In the genomic region with DNA sequence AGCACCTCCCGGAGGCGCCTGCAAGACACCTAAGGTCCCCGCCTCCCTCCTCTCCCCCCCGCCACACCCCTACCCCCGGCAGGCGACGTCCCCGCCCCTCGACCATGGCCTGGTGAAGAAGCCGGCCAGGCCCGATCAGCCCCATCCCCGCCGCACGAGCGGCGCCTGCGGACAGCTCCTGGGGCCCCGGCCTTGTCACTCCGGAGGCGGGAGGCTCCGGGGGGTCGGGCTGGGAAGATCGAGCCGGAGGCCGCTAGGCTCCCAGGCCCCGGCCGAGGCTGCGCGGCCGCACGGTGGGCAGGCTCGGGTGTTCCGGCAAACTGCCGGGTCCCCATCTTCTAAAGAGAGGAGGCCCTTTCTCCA, we compare ENCODE assay signal across 8 cellular contexts. TPM values are rescaled to one million over a fixed set of nuclear protein-coding genes. Genes with fewer than 3 reads are reported as not detected.
DNase-seq lines count a peak whose midpoint lies in the region; ATAC-seq and TF ChIP-seq lines count a peak whose summit lies in the region.

No MANE protein-coding gene starts in this region.

- ATAC-seq in right cardiac atrium (peak; percentile 3 to 26), HG03432 (IDR thresholded peaks at IDR 0.05; ENCODE audit: unreplicated experiment) (no peak), HG03139 (IDR thresholded peaks at IDR 0.05; ENCODE audit: unreplicated experiment) (no peak), GM21529 (IDR thresholded peaks at IDR 0.05; ENCODE audit: unreplicated experiment) (no peak)

- TF ChIP-seq CTCF in GM20000 (IDR thresholded peaks at IDR 0.05; ENCODE audit: extremely low read depth, missing control alignments), result no peak
- TF ChIP-seq CTCF in WERI-Rb-1 (IDR thresholded peaks at IDR 0.05; ENCODE audit: low read depth, low read length), result no peak
- TF ChIP-seq CTCF in smooth muscle cell (IDR thresholded peaks at IDR 0.05; ENCODE audit: borderline replicate concordance, insufficient read depth, poor library complexity, severe bottlenecking), result no peak

- H3K36me3 ChIP-seq in WERI-Rb-1 (no peaks in the 10 kb centered on the region), smooth muscle cell (ENCODE audit: low read depth) (no peaks in the 10 kb centered on the region)

- H3K9me3 ChIP-seq in WERI-Rb-1 (ENCODE audit: severe bottlenecking) (no peaks in the 10 kb centered on the region), right cardiac atrium (ENCODE audit: control insufficient read depth, low read length) (no peaks in the 10 kb centered on the region), smooth muscle cell (replicated peaks; ENCODE audit: low read depth) (no peaks in the 10 kb centered on the region)

- peak overlapping the region; percentile 93 for H2AFZ ChIP-seq in smooth muscle cell (ENCODE audit: low read depth)

- H3K9ac ChIP-seq in smooth muscle cell (ENCODE audit: low read depth), result no peak overlapping the region

- H3K4me2 ChIP-seq in smooth muscle cell, result peak overlapping the region; percentile 100

- in situ Hi-C loops in ACHN (cut with HindIII; ENCODE audit: low pct_ligation_motif_present, low pct_unique_long_range_greater_than_20kb, low sequenced_read_pairs), result no loop called here

- peak overlapping the region; percentile 93 for H3K27ac ChIP-seq in WERI-Rb-1
- H3K27ac ChIP-seq in right cardiac atrium (ENCODE audit: low read length), result no peak overlapping the region
- no peak overlapping the region for H3K27ac ChIP-seq in smooth muscle cell (ENCODE audit: low read depth)

- intact Hi-C loops in right cardiac atrium (cut with DNase I), result loop anchor here in 2 of 4 donors (5.0 to 10.0 kb wide), 3 partner anchors 34 to 52 kb away; no protein-coding TSS in a partner anchor

- H3K79me2 ChIP-seq in smooth muscle cell (ENCODE audit: low read depth), result no peaks in the 10 kb centered on the region

- 2% methylated on average over 34 of the region's 34 CpGs for WGBS in right cardiac atrium
- 0% methylated on average over 13 of the region's 34 CpGs for WGBS in smooth muscle cell (ENCODE audit: low lambda C conversion rate)

- H3K27me3 ChIP-seq in WERI-Rb-1 (ENCODE audit: insufficient read depth, low read depth, severe bottlenecking), result no peaks in the 10 kb centered on the region
- no peaks in the 10 kb centered on the region for H3K27me3 ChIP-seq in right cardiac atrium (ENCODE audit: control insufficient read depth, insufficient read depth)
- no peaks in the 10 kb centered on the region for H3K27me3 ChIP-seq in smooth muscle cell (ENCODE audit: low read depth)

- peaks cover 4% of the 10 kb centered on the region for H3F3A ChIP-seq in smooth muscle cell (ENCODE audit: low read depth)

- DNase-seq in ACHN, result peak; percentile 12
- peak; percentile 58 for DNase-seq in GM20000 (ENCODE audit: low spot score)
- peak; percentile 90 for DNase-seq in WERI-Rb-1
- DNase-seq in right cardiac atrium, result peak; percentile 31 to 70 (median 51)
- no peak for DNase-seq in smooth muscle cell (lab: John Stamatoyannopoulos, UW; ENCODE audit: unreplicated experiment)

- H3K4me1 ChIP-seq in right cardiac atrium (ENCODE audit: control insufficient read depth, insufficient read depth, low read length), result peaks cover 13% of the 10 kb centered on the region
- H3K4me1 ChIP-seq in smooth muscle cell (ENCODE audit: low read depth), result peaks cover 7% of the 10 kb centered on the region

- no peaks in the 10 kb centered on the region for H4K20me1 ChIP-seq in smooth muscle cell (ENCODE audit: low read depth)

- peak overlapping the region; percentile 65 for H3K4me3 ChIP-seq in WERI-Rb-1 (ENCODE audit: low read depth, low read length)
- H3K4me3 ChIP-seq in right cardiac atrium (ENCODE audit: low read length), result peak overlapping the region; percentile 72
- peak overlapping the region; percentile 67 for H3K4me3 ChIP-seq in smooth muscle cell

RNA-seq across cellular contexts. Expression of a gene that starts 0.4 kb away (rescaled TPM):
- total RNA-seq in right cardiac atrium (10 to 100 TPM in 1 of 4 donors, 1 to 10 TPM in 3; 4.0 to 10.1 (median 6.7) TPM), smooth muscle cell (0.94 and 1.5 TPM in 2 replicates)
- polyA plus RNA-seq in right cardiac atrium (5.1 TPM), smooth muscle cell (0.48 and 2.0 TPM in 2 replicates)

RNA-seq across cellular contexts. Expression of a gene that starts 30.4 kb away (rescaled TPM):
- total RNA-seq in right cardiac atrium (10 to 100 TPM; 19.2 to 26.5 (median 24.0) TPM), smooth muscle cell (13.6 and 16.5 TPM in 2 replicates)
- polyA plus RNA-seq in right cardiac atrium (20.2 TPM), smooth muscle cell (24.9 and 40.7 TPM in 2 replicates)

RNA-seq across cellular contexts. Expression of a gene that starts 46.7 kb away (rescaled TPM):
- not detected for total RNA-seq in right cardiac atrium
- polyA plus RNA-seq in right cardiac atrium, result not detected
- not detected in 2 replicates for total RNA-seq in smooth muscle cell
- polyA plus RNA-seq in smooth muscle cell, result 0.48 TPM in 1 of 2 replicates, not detected in the other

Comparison
In these comparisons a context has a peak if more than half of its experiments do, and no peak if none do; other contexts are left out.
1. ATAC-seq: peak in right cardiac atrium (2 of 2); none in HG03432 (single experiment), HG03139 (single experiment) and GM21529 (single experiment).
2. Peak in every context shown above with its lines, with median percentiles within 50 percentile points of each other: H3K4me3 ChIP-seq.